In the genomic region with DNA sequence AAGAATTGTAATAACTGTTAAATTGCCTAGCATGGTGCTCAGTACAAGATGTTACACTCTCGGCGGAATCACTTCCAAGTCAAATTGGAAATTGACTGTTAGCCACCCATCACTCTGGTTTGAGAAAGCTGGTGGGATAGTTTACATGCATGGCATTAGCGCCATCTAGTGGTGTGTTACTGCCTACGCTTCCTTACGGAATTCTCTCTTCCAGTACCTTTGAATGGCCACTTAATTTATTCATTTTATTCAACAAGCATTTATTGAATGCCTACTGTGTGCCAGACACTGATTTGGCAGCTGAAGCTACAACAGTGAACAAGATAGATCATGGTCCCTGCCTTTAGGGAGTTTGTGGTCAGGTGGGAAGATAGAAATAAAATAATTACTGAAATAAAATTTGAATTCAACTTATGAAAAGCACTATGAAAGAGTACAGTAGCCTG, we compare ENCODE assay signal across 1 cellular context.
TF ChIP-seq lines count a peak whose summit lies in the region.

No MANE protein-coding gene starts in this region.

TF ChIP-seq in HepG2, 621 proteins besides CTCF, POLR2A, EP300 and RAD21 (continues in another document):
- TF ChIP-seq ZNF232 (CRISPR knock-in tag; IDR thresholded peaks at IDR 0.05; ENCODE audit: borderline replicate concordance) (no peak), ZNF75D (CRISPR knock-in tag; IDR thresholded peaks at IDR 0.05; ENCODE audit: borderline replicate concordance) (no peak), ZNF3 (CRISPR knock-in tag; IDR thresholded peaks at IDR 0.05) (peak; percentile 88), TEAD3 (CRISPR knock-in tag; optimal IDR thresholded peaks at IDR 0.05; ENCODE audit: borderline replicate concordance) (peak; percentile 66), HNRNPL (IDR thresholded peaks at IDR 0.05; ENCODE audit: low read depth, low read length) (no peak), IRF2 (CRISPR knock-in tag; IDR thresholded peaks at IDR 0.05) (0 out of 2 replicates have a peak, but pooled peaks have one; percentile 33), ATF7 (IDR thresholded peaks at IDR 0.05) (no peak), ATF7 (CRISPR knock-in tag; IDR thresholded peaks at IDR 0.05) (no peak), ZFP1 (CRISPR knock-in tag; IDR thresholded peaks at IDR 0.05) (0 out of 2 replicates have a peak, but pooled peaks have one; percentile 36), ZNF12 (CRISPR knock-in tag; IDR thresholded peaks at IDR 0.05) (no peak), RXRA (CRISPR knock-in tag; IDR thresholded peaks at IDR 0.05) (no peak), ZNF256 (CRISPR knock-in tag; conservative IDR thresholded peaks at IDR 0.05) (no peak), CCAR2 (optimal IDR thresholded peaks at IDR 0.05; ENCODE audit: low read depth, low read length) (no peak), ATAD3A (CRISPR knock-in tag; IDR thresholded peaks at IDR 0.05) (no peak), KMT2B (CRISPR knock-in tag; IDR thresholded peaks at IDR 0.05) (no peak), HDAC6 (IDR thresholded peaks at IDR 0.05; ENCODE audit: low read depth, low read length) (no peak), ZNF614 (CRISPR knock-in tag; IDR thresholded peaks at IDR 0.05; ENCODE audit: borderline replicate concordance) (0 out of 2 replicates have a peak, but pooled peaks have one; percentile 30), YEATS2 (CRISPR knock-in tag; IDR thresholded peaks at IDR 0.05; ENCODE audit: borderline replicate concordance) (peak; percentile 47; the same call in 1 of the 2 replicates), ELF1 (CRISPR knock-in tag; IDR thresholded peaks at IDR 0.05) (no peak), ZMAT3 (CRISPR knock-in tag; conservative IDR thresholded peaks at IDR 0.05) (0 out of 2 replicates have a peak, but pooled peaks have one; percentile 31), RXRB (CRISPR knock-in tag; IDR thresholded peaks at IDR 0.05; ENCODE audit: borderline replicate concordance) (peak; percentile 20; the same call in 1 of the 2 replicates), ETV5 (CRISPR knock-in tag; IDR thresholded peaks at IDR 0.05; ENCODE audit: borderline replicate concordance) (no peak), HNRNPH1 (optimal IDR thresholded peaks at IDR 0.05; ENCODE audit: low read depth, low read length) (no peak), KDM1A (CRISPR knock-in tag; IDR thresholded peaks at IDR 0.05) (no peak), ZFP62 (CRISPR knock-in tag; IDR thresholded peaks at IDR 0.05) (no peak), NR3C1 (CRISPR knock-in tag; IDR thresholded peaks at IDR 0.05) (no peak), ZNF230 (CRISPR knock-in tag; IDR thresholded peaks at IDR 0.05) (no peak)
- TF ChIP-seq, protein P1, sequence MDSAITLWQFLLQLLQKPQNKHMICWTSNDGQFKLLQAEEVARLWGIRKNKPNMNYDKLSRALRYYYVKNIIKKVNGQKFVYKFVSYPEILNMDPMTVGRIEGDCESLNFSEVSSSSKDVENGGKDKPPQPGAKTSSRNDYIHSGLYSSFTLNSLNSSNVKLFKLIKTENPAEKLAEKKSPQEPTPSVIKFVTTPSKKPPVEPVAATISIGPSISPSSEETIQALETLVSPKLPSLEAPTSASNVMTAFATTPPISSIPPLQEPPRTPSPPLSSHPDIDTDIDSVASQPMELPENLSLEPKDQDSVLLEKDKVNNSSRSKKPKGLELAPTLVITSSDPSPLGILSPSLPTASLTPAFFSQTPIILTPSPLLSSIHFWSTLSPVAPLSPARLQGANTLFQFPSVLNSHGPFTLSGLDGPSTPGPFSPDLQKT (CRISPR knock-in tag; IDR thresholded peaks at IDR 0.05; ENCODE audit: borderline replicate concordance), result no peak
- TF ChIP-seq, protein P2, sequence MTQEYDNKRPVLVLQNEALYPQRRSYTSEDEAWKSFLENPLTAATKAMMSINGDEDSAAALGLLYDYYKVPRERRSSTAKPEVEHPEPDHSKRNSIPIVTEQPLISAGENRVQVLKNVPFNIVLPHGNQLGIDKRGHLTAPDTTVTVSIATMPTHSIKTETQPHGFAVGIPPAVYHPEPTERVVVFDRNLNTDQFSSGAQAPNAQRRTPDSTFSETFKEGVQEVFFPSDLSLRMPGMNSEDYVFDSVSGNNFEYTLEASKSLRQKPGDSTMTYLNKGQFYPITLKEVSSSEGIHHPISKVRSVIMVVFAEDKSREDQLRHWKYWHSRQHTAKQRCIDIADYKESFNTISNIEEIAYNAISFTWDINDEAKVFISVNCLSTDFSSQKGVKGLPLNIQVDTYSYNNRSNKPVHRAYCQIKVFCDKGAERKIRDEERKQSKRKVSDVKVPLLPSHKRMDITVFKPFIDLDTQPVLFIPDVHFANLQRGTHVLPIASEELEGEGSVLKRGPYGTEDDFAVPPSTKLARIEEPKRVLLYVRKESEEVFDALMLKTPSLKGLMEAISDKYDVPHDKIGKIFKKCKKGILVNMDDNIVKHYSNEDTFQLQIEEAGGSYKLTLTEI (CRISPR knock-in tag; conservative IDR thresholded peaks at IDR 0.05), result no peak
- TF ChIP-seq, protein P3, sequence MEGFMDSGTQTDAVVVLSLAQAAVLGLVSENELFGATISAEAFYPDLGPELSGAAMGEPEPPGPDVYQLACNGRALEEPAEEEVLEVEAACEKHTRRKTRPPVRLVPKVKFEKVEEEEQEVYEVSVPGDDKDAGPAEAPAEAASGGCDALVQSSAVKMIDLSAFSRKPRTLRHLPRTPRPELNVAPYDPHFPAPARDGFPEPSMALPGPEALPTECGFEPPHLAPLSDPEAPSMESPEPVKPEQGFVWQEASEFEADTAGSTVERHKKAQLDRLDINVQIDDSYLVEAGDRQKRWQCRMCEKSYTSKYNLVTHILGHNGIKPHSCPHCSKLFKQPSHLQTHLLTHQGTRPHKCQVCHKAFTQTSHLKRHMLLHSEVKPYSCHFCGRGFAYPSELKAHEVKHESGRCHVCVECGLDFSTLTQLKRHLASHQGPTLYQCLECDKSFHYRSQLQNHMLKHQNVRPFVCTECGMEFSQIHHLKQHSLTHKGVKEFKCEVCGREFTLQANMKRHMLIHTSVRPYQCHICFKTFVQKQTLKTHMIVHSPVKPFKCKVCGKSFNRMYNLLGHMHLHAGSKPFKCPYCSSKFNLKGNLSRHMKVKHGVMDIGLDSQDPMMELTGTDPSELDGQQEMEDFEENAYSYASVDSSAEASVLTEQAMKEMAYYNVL (CRISPR knock-in tag; IDR thresholded peaks at IDR 0.05; ENCODE audit: borderline replicate concordance), result no peak
- TF ChIP-seq, protein P4, sequence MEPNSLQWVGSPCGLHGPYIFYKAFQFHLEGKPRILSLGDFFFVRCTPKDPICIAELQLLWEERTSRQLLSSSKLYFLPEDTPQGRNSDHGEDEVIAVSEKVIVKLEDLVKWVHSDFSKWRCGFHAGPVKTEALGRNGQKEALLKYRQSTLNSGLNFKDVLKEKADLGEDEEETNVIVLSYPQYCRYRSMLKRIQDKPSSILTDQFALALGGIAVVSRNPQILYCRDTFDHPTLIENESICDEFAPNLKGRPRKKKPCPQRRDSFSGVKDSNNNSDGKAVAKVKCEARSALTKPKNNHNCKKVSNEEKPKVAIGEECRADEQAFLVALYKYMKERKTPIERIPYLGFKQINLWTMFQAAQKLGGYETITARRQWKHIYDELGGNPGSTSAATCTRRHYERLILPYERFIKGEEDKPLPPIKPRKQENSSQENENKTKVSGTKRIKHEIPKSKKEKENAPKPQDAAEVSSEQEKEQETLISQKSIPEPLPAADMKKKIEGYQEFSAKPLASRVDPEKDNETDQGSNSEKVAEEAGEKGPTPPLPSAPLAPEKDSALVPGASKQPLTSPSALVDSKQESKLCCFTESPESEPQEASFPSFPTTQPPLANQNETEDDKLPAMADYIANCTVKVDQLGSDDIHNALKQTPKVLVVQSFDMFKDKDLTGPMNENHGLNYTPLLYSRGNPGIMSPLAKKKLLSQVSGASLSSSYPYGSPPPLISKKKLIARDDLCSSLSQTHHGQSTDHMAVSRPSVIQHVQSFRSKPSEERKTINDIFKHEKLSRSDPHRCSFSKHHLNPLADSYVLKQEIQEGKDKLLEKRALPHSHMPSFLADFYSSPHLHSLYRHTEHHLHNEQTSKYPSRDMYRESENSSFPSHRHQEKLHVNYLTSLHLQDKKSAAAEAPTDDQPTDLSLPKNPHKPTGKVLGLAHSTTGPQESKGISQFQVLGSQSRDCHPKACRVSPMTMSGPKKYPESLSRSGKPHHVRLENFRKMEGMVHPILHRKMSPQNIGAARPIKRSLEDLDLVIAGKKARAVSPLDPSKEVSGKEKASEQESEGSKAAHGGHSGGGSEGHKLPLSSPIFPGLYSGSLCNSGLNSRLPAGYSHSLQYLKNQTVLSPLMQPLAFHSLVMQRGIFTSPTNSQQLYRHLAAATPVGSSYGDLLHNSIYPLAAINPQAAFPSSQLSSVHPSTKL (CRISPR knock-in tag; IDR thresholded peaks at IDR 0.05), result peak; percentile 36; the same call in 1 of the 2 replicates
- TF ChIP-seq, protein P5, sequence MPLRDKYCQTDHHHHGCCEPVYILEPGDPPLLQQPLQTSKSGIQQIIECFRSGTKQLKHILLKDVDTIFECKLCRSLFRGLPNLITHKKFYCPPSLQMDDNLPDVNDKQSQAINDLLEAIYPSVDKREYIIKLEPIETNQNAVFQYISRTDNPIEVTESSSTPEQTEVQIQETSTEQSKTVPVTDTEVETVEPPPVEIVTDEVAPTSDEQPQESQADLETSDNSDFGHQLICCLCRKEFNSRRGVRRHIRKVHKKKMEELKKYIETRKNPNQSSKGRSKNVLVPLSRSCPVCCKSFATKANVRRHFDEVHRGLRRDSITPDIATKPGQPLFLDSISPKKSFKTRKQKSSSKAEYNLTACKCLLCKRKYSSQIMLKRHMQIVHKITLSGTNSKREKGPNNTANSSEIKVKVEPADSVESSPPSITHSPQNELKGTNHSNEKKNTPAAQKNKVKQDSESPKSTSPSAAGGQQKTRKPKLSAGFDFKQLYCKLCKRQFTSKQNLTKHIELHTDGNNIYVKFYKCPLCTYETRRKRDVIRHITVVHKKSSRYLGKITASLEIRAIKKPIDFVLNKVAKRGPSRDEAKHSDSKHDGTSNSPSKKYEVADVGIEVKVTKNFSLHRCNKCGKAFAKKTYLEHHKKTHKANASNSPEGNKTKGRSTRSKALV (CRISPR knock-in tag; IDR thresholded peaks at IDR 0.05), result no peak
- TF ChIP-seq, protein P6, sequence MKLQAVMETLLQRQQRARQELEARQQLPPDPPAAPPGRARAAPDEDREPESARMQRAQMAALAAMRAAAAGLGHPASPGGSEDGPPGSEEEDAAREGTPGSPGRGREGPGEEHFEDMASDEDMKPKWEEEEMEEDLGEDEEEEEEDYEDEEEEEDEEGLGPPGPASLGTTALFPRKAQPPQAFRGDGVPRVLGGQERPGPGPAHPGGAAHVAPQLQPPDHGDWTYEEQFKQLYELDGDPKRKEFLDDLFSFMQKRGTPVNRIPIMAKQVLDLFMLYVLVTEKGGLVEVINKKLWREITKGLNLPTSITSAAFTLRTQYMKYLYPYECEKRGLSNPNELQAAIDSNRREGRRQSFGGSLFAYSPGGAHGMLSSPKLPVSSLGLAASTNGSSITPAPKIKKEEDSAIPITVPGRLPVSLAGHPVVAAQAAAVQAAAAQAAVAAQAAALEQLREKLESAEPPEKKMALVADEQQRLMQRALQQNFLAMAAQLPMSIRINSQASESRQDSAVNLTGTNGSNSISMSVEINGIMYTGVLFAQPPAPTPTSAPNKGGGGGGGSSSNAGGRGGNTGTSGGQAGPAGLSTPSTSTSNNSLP (IDR thresholded peaks at IDR 0.05; ENCODE audit: low read depth, low read length), result peak; percentile 86
- TF ChIP-seq, protein P7, sequence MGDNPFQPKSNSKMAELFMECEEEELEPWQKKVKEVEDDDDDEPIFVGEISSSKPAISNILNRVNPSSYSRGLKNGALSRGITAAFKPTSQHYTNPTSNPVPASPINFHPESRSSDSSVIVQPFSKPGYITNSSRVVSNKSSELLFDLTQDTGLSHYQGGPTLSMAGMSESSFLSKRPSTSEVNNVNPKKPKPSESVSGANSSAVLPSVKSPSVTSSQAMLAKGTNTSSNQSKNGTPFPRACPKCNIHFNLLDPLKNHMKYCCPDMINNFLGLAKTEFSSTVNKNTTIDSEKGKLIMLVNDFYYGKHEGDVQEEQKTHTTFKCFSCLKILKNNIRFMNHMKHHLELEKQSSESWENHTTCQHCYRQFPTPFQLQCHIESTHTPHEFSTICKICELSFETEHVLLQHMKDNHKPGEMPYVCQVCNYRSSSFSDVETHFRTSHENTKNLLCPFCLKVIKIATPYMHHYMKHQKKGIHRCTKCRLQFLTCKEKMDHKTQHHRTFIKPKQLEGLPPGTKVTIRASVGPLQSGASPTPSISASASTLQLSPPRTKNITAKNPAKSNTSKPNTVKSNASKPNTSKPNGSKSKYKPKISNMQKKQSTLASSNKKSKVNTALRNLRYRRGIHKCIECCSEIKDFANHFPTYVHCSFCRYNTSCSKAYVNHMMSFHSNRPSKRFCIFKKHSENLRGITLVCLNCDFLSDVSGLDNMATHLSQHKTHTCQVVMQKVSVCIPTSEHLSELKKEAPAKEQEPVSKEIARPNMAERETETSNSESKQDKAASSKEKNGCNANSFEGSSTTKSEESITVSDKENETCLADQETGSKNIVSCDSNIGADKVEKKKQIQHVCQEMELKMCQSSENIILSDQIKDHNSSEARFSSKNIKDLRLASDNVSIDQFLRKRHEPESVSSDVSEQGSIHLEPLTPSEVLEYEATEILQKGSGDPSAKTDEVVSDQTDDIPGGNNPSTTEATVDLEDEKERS (CRISPR knock-in tag; IDR thresholded peaks at IDR 0.05), result peak; percentile 41; the same call in 1 of the 2 replicates
- TF ChIP-seq, protein P8, sequence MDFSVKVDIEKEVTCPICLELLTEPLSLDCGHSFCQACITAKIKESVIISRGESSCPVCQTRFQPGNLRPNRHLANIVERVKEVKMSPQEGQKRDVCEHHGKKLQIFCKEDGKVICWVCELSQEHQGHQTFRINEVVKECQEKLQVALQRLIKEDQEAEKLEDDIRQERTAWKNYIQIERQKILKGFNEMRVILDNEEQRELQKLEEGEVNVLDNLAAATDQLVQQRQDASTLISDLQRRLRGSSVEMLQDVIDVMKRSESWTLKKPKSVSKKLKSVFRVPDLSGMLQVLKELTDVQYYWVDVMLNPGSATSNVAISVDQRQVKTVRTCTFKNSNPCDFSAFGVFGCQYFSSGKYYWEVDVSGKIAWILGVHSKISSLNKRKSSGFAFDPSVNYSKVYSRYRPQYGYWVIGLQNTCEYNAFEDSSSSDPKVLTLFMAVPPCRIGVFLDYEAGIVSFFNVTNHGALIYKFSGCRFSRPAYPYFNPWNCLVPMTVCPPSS (IDR thresholded peaks at IDR 0.05), result no peak
